Comparison of ENCODE assay signal across 14 cellular contexts in the genomic region with DNA sequence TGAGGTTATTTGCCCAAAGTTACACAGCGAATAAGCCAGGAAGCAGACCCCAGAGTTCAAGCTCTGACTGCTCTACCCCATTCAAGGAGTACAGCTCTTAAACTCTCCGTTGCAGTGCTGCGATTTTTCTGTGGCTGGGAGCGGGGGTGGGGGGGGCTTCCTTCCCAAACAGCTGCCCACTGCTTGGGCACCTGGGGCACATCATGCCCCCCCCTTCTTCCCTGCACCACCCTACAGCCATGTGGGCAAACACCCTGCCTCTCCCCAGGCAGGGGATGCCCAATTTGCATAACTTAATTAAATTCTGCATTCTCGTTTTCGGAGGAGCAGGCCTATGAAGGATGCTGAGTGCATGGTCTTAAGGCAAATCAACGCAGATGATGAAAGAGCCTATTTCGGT.
DNase-seq lines count a peak whose midpoint lies in the region; TF ChIP-seq lines count a peak whose summit lies in the region.
"Had no signal": no experiment of that assay in that cellular context is flagged by ENCODE, and none has a peak within 500 bp of the region (broad histone marks: within the 10 kb centered on the region; RNA-seq: fewer than 3 reads in every experiment).

No MANE protein-coding gene starts in this region.

- H3K36me3 ChIP-seq in iPS-18a (ENCODE audit: control insufficient read depth, low read depth, low read length), result no peaks in the 10 kb centered on the region
- H3K36me3 ChIP-seq: BLaER1, HAP-1 had no signal

- H3K27me3 Mint-ChIP-seq in brain, result no peaks in the 10 kb centered on the region
- peaks cover 17% of the 10 kb centered on the region for H3K27me3 Mint-ChIP-seq in osteocyte (ENCODE audit: unreplicated experiment)

- peak overlapping the region; percentile 18 for H3K9ac ChIP-seq in iPS-18a (ENCODE audit: low read length)
- H3K9ac ChIP-seq: BLaER1 had no signal

- H3K27me3 ChIP-seq in iPS-18a (ENCODE audit: control insufficient read depth, insufficient read depth, low read length), result no peaks in the 10 kb centered on the region
- H3K27me3 ChIP-seq: BLaER1 had no signal

- H3K4me1 Mint-ChIP-seq in brain (peaks cover 51% of the 10 kb centered on the region), osteocyte (ENCODE audit: unreplicated experiment) (no peaks in the 10 kb centered on the region)

- H3K4me1 ChIP-seq in iPS-18a (ENCODE audit: control insufficient read depth, low read depth, low read length), result peaks cover 14% of the 10 kb centered on the region
- H3K4me1 ChIP-seq: BLaER1, HAP-1 had no signal

- no peaks in the 10 kb centered on the region for H3K36me3 Mint-ChIP-seq in brain
- H3K36me3 Mint-ChIP-seq in osteocyte (ENCODE audit: unreplicated experiment), result no peaks in the 10 kb centered on the region

- in situ Hi-C loops in GM13976 (cut with MboI; ENCODE audit: low sequenced_read_pairs, unreplicated experiment), result no loop called here

- no peak for TF ChIP-seq CTCF in brain (conservative IDR thresholded peaks at IDR 0.05)
- no peak for TF ChIP-seq CTCF in osteocyte (IDR thresholded peaks at IDR 0.05)
- TF ChIP-seq CTCF in GM13976 (IDR thresholded peaks at IDR 0.05; ENCODE audit: borderline replicate concordance, control extremely low read depth, extremely low read depth, insufficient read depth, missing control alignments), result no peak

- no peaks in the 10 kb centered on the region for H3K9me3 ChIP-seq in iPS-18a (ENCODE audit: control insufficient read depth, low read depth, low read length)
- H3K9me3 ChIP-seq: BLaER1, HAP-1 had no signal

- no peaks in the 10 kb centered on the region for H3K9me3 Mint-ChIP-seq in brain
- no peaks in the 10 kb centered on the region for H3K9me3 Mint-ChIP-seq in osteocyte (ENCODE audit: unreplicated experiment)

- H3K27ac Mint-ChIP-seq in brain (peak overlapping the region in 4 of 5 experiments; percentile 34 to 80 (median 59)), osteocyte (ENCODE audit: unreplicated experiment) (no peak overlapping the region)

- H3K4me3 ChIP-seq in iPS-18a (ENCODE audit: low read length), result no peak overlapping the region
- H3K4me3 ChIP-seq: BLaER1, HAP-1 had no signal

- H3K27ac ChIP-seq in iPS-18a (ENCODE audit: low read length), result no peak overlapping the region
- H3K27ac ChIP-seq: 22Rv1, BLaER1 had no signal

- DNase-seq in DMS 273 (lab: John Stamatoyannopoulos, UW; ENCODE audit: unreplicated experiment), result peak; percentile 9
- DNase-seq in DMS 273 treated with DMSO at 0.1 percent for 48 hours (lab: John Stamatoyannopoulos, UW), result no peak
- peak; percentile 23 for DNase-seq in osteocyte (ENCODE audit: extremely low spot score, unreplicated experiment)
- no peak for DNase-seq in HK-2 (ENCODE audit: unreplicated experiment)
- DNase-seq in GM13976 (ENCODE audit: low spot score), result no peak
- no peak for DNase-seq in NCI-H69 (lab: John Stamatoyannopoulos, UW)
- DNase-seq: DMS79 treated with DMSO at 0.1 percent for 48 hours, EL, GOT3 had no signal

- peak overlapping the region in 3 of 5 experiments; percentile 44 to 83 (median 76) for H3K4me3 Mint-ChIP-seq in brain
- no peak overlapping the region for H3K4me3 Mint-ChIP-seq in osteocyte (ENCODE audit: unreplicated experiment)

Comparison
In these comparisons a context has a peak if more than half of its experiments do, and no peak if none do; other contexts are left out.
1. DNase-seq: peak in DMS 273 (single experiment) and osteocyte (single experiment); none in DMS 273 treated with DMSO at 0.1 percent for 48 hours (single experiment), HK-2 (single experiment), GM13976 (single experiment) and NCI-H69 (single experiment).